ENCODE assay signal across 13 cellular contexts in the genomic region with DNA sequence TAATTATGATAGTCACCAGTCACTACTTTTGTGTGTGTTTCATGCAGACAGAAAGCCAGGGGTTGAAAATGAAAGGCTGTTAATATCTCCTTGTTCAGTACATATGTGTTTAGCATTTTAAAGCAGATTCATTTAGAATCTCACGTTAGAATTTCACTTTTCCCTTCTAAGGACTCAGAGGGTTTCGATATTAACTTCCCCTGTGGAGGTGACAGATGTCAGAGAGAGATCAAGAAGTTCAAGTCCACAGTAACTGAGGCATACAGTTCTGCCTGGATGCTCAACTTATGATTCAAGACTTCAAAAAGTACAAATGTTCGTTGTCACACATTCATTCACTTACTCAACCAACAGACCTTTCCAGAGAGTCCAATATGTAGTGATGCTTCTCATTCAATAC.
DNase-seq lines count a peak whose midpoint lies in the region; ATAC-seq, FAIRE-seq and TF ChIP-seq lines count a peak whose summit lies in the region.
"Had no signal": no experiment of that assay in that cellular context is flagged by ENCODE, and none has a peak within 500 bp of the region (broad histone marks: within the 10 kb centered on the region; RNA-seq: fewer than 3 reads in every experiment).

No MANE protein-coding gene starts in this region.

- ATAC-seq in HG02588 (IDR thresholded peaks at IDR 0.05; ENCODE audit: unreplicated experiment) (peak; percentile 59), HG03432 (IDR thresholded peaks at IDR 0.05; ENCODE audit: unreplicated experiment) (peak; percentile 83), HG03457 (IDR thresholded peaks at IDR 0.05; ENCODE audit: unreplicated experiment) (no peak)
- ATAC-seq: K562 had no signal

- peak; percentile 11 for DNase-seq in GM10266 (ENCODE audit: extremely low spot score)
- no peak for DNase-seq in GM19239 (ENCODE audit: insufficient read length, low spot score)
- no peak for DNase-seq in HTR-8/SVneo (ENCODE audit: insufficient read length, low spot score)
- no peak for DNase-seq in Ammon's horn (ENCODE audit: low spot score)
- DNase-seq in foreskin melanocyte: no peak
- DNase-seq: activated CD8-positive, alpha-beta memory T cell treated with anti-CD3 and anti-CD28 coated beads, Interleukin-2, amount 50 U/mL, for 48 hours; EL; HCEC 1CT; Peyer's patch had no signal

- TF ChIP-seq CTCF in GM10266 (IDR thresholded peaks at IDR 0.05; ENCODE audit: control insufficient read depth, insufficient read depth, low read depth, missing control alignments): no peak

- FAIRE-seq in GM19239 (lab: Jason Lieb, UNC): peak; percentile 99
- FAIRE-seq in HTR-8/SVneo (lab: Jason Lieb, UNC): no peak
- FAIRE-seq: K562 had no signal
